Comparison of ENCODE assay signal across 17 cellular contexts in the genomic region with DNA sequence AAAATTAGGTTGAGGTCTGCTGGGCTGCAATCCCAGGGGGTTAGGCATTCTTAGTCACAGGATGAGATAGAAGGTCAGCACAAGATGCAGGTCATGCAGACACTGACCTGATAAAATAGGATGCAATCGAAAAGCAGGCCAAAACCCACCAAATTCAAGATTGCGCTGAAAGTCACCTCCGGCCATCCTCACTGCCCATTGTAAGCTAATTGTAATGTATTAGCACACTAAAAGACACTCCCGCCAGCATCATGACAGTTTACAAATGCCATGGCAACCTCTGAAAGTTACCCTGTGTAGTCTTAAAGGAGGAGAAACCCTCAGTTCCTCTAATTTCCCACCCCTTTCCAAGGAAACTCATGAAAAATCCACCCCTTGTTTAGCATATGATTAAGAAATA. TPM values are rescaled to one million over a fixed set of nuclear protein-coding genes. Genes with fewer than 3 reads are reported as not detected.
"Had no signal": no experiment of that assay in that cellular context is flagged by ENCODE, and none has a peak within 500 bp of the region (broad histone marks: within the 10 kb centered on the region; RNA-seq: fewer than 3 reads in every experiment).

No MANE protein-coding gene starts in this region.

- H3K9me3 Mint-ChIP-seq: activated CD4-positive, alpha-beta T cell treated with anti-CD3 and anti-CD28 coated beads, Interleukin-2, amount 10 ng/mL, durations not matched to agents 7 days and 5 days; activated T-cell treated with anti-CD3 and anti-CD28 coated beads, Interleukin-2, amount 50 U/mL, for 24 hours; activated T-helper 2 cell treated with anti-CD3 and anti-CD28 coated beads, Interferon-gamma antibody, Interleukin-2, Interleukin-4, amounts not matched to agents 10 μg/mL and 5 μg/mL and 100 μg/mL, durations not matched to agents 14 hours and 24 hours and 36 hours had no signal

- H3K36me3 Mint-ChIP-seq: activated naive CD8-positive, alpha-beta T cell treated with anti-CD3 and anti-CD28 coated beads, Interleukin-2, amount 10 ng/mL, durations not matched to agents 7 days and 5 days had no signal

- H3K4me3 Mint-ChIP-seq: activated CD4-positive, alpha-beta T cell treated with anti-CD3 and anti-CD28 coated beads, Interleukin-2, amount 10 ng/mL, durations not matched to agents 7 days and 5 days; activated CD8-positive, alpha-beta T cell treated with anti-CD3 and anti-CD28 coated beads, Interleukin-2, amount 10 ng/mL, durations not matched to agents 7 days and 5 days; activated naive CD8-positive, alpha-beta T cell treated with anti-CD3 and anti-CD28 coated beads, Interleukin-2, amount 10 ng/mL, durations not matched to agents 7 days and 5 days; activated T-cell treated with anti-CD3 and anti-CD28 coated beads, Interleukin-2, amount 50 U/mL, for 24 hours had no signal

- DNase-seq: activated CD4-positive, alpha-beta T cell treated with anti-CD3 and anti-CD28 coated beads, Interleukin-2, amount 10 ng/mL, durations not matched to agents 7 days and 5 days; activated CD8-positive, alpha-beta T cell treated with anti-CD3 and anti-CD28 coated beads, Interleukin-2, amount 10 ng/mL, durations not matched to agents 7 days and 5 days; activated naive CD4-positive, alpha-beta T cell treated with Interleukin-2 at 50 U/mL for 16 hours; activated naive CD8-positive, alpha-beta T cell treated with anti-CD3 and anti-CD28 coated beads, Interleukin-2, amount 10 ng/mL, durations not matched to agents 7 days and 5 days; activated T-cell treated with anti-CD3 and anti-CD28 coated beads, Interleukin-2, amount 50 U/mL, for 24 hours; amygdala; body of pancreas; dermis blood vessel endothelial cell; effector memory CD4-positive, alpha-beta T cell; left lung; retina; stimulated activated CD4-positive, alpha-beta T cell treated with anti-CD3 and anti-CD28 coated beads, Interleukin-12 subunit alpha, Interleukin-12 subunit beta, amount 100 ng/mL, for 4 hours; stimulated activated CD4-positive, alpha-beta T cell treated with anti-CD3 and anti-CD28 coated beads, Interleukin-1b, Interleukin-23, amount 100 ng/mL, for 48 hours; T-helper 1 cell; T-helper 9 cell had no signal

- ATAC-seq: activated CD8-positive, alpha-beta T cell treated with anti-CD3 and anti-CD28 coated beads, Interleukin-2, amount 10 ng/mL, durations not matched to agents 7 days and 5 days; body of pancreas; left lung had no signal

- H3K27ac Mint-ChIP-seq: activated CD4-positive, alpha-beta T cell treated with anti-CD3 and anti-CD28 coated beads, Interleukin-2, amount 10 ng/mL, durations not matched to agents 7 days and 5 days; activated CD8-positive, alpha-beta T cell treated with anti-CD3 and anti-CD28 coated beads, Interleukin-2, amount 10 ng/mL, durations not matched to agents 7 days and 5 days; activated naive CD8-positive, alpha-beta T cell treated with anti-CD3 and anti-CD28 coated beads, Interleukin-2, amount 10 ng/mL, durations not matched to agents 7 days and 5 days; activated T-cell treated with anti-CD3 and anti-CD28 coated beads, Interleukin-2, amount 50 U/mL, for 24 hours; activated T-helper 2 cell treated with anti-CD3 and anti-CD28 coated beads, Interferon-gamma antibody, Interleukin-2, Interleukin-4, amounts not matched to agents 10 μg/mL and 5 μg/mL and 100 μg/mL, durations not matched to agents 14 hours and 24 hours and 36 hours had no signal

- H3K27me3 Mint-ChIP-seq: activated naive CD8-positive, alpha-beta T cell treated with anti-CD3 and anti-CD28 coated beads, Interleukin-2, amount 10 ng/mL, durations not matched to agents 7 days and 5 days; activated T-cell treated with anti-CD3 and anti-CD28 coated beads, Interleukin-2, amount 50 U/mL, for 24 hours had no signal

- H3K4me1 Mint-ChIP-seq: activated CD4-positive, alpha-beta T cell treated with anti-CD3 and anti-CD28 coated beads, Interleukin-2, amount 10 ng/mL, durations not matched to agents 7 days and 5 days; activated naive CD8-positive, alpha-beta T cell treated with anti-CD3 and anti-CD28 coated beads, Interleukin-2, amount 10 ng/mL, durations not matched to agents 7 days and 5 days had no signal

RNA-seq across cellular contexts. Expression of a gene that starts 28.3 kb away (rescaled TPM):
- total RNA-seq: activated CD8-positive, alpha-beta T cell treated with anti-CD3 and anti-CD28 coated beads, Interleukin-2, amount 10 ng/mL, durations not matched to agents 7 days and 5 days; activated naive CD8-positive, alpha-beta T cell treated with anti-CD3 and anti-CD28 coated beads, Interleukin-2, amount 10 ng/mL, durations not matched to agents 7 days and 5 days; body of pancreas; cardiac septum had no signal
